In genomic region chr19:2114821-2115220, GRCh38 we compare ENCODE assay signal across 1 cellular context.
TF ChIP-seq lines count a peak whose summit lies in the region.

No MANE protein-coding gene starts in this region.

TF ChIP-seq in GM12878, 131 proteins besides CTCF, POLR2A, EP300 and RAD21:
- TF ChIP-seq ZSCAN29 (IDR thresholded peaks at IDR 0.05) (no peak), EGR1 (IDR thresholded peaks at IDR 0.05; ENCODE audit: borderline replicate concordance in 1 of 2, low read depth in 2 of 2, low read length in 2 of 2) (no peak), RBBP5 (conservative IDR thresholded peaks at IDR 0.05) (no peak), NFYA (IDR thresholded peaks at IDR 0.05; ENCODE audit: borderline replicate concordance, low read depth, low read length) (no peak), TCF3 (IDR thresholded peaks at IDR 0.05; ENCODE audit: borderline replicate concordance, insufficient read depth, low read depth, low read length) (no peak), BRCA1 (IDR thresholded peaks at IDR 0.05; ENCODE audit: low read depth, low read length) (no peak), GABPA (IDR thresholded peaks at IDR 0.05; ENCODE audit: low read depth) (no peak), BHLHE40 (IDR thresholded peaks at IDR 0.05; ENCODE audit: borderline replicate concordance in 1 of 2, low read depth in 2 of 2, low read length in 1 of 2) (no peak), NRF1 (conservative IDR thresholded peaks at IDR 0.05; ENCODE audit: low read depth, low read length) (no peak), JUND (IDR thresholded peaks at IDR 0.05; ENCODE audit: low read depth, low read length) (no peak), STAT3 (IDR thresholded peaks at IDR 0.05; ENCODE audit: low read depth, low read length) (no peak)
- TF ChIP-seq, protein P1, sequence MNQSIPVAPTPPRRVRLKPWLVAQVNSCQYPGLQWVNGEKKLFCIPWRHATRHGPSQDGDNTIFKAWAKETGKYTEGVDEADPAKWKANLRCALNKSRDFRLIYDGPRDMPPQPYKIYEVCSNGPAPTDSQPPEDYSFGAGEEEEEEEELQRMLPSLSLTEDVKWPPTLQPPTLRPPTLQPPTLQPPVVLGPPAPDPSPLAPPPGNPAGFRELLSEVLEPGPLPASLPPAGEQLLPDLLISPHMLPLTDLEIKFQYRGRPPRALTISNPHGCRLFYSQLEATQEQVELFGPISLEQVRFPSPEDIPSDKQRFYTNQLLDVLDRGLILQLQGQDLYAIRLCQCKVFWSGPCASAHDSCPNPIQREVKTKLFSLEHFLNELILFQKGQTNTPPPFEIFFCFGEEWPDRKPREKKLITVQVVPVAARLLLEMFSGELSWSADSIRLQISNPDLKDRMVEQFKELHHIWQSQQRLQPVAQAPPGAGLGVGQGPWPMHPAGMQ (IDR thresholded peaks at IDR 0.05; ENCODE audit: borderline replicate concordance), result no peak
